In the genomic region with DNA sequence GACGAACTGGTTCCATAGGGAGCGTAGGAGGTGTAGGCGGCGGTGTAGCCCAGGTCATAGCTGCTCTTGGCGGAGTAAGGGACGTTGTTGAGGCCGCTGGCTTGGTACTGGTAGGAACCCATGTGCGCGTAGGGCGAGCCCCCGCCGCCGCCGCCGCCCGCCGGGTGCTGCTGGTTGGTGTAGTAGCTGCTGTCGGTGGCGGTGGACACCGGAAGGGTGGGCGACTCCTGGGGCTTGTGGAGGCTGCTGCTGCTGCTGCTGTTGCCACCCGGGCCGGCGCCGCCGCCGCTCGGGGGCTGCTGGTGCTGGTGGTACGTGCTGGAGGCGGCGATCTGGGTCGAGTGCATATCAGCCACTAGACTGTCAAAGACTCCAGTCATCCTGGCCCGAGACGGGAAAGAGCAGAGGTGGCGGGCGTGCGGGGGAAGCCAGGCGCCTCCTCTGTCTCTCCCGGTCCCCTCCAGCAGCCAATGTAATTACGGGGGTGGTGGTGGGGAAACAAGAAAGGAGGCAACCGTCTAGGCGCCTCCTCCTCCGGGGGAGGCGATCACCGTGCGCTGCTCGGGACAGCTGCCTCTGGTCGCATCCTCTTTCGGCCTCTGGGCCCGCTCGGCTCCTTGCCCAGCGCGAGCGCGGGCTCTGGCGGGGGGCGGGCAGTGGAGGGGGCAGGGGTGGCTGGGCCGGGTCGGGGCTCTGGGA, we compare ENCODE assay signal across 8 cellular contexts. TPM values are rescaled to one million over a fixed set of nuclear protein-coding genes. Genes with fewer than 3 reads are reported as not detected.
DNase-seq lines count a peak whose midpoint lies in the region; ATAC-seq and TF ChIP-seq lines count a peak whose summit lies in the region.

No MANE protein-coding gene starts in this region.

- H3K36me3 ChIP-seq in OCI-LY7 (ENCODE audit: insufficient read depth, low read length) (no peaks in the 10 kb centered on the region), body of pancreas (replicated peaks in 1 of 2; ENCODE audit: insufficient read depth in 1 of 2, low read depth in 2 of 2) (no peaks in the 10 kb centered on the region), kidney epithelial cell (ENCODE audit: control insufficient read depth, insufficient read depth, low read length) (no peaks in the 10 kb centered on the region), suprapubic skin (no peaks in the 10 kb centered on the region)

- POLR2A ChIA-PET in OCI-LY7 (lab: Charles Lee): interaction anchor here (0.5 to 1.6 kb wide), 2 partner anchors 17 to 337 kb away, joined by 3 read pairs; a partner anchor contains a TSS

- H3K4me2 ChIP-seq in OCI-LY7 (ENCODE audit: low read length): peak overlapping the region; percentile 90

- H3K27me3 ChIP-seq in body of pancreas (peaks cover 13 to 89% of the 10 kb centered on the region in 2 donors), kidney epithelial cell (ENCODE audit: control insufficient read depth, insufficient read depth, low read length) (peaks cover 51% of the 10 kb centered on the region), suprapubic skin (peaks cover 99% of the 10 kb centered on the region)

- no peak for TF ChIP-seq POLR2A in body of pancreas (IDR thresholded peaks at IDR 0.05)
- no peak for TF ChIP-seq POLR2A in suprapubic skin (IDR thresholded peaks at IDR 0.05)

- H3K79me2 ChIP-seq in OCI-LY7 (ENCODE audit: insufficient read depth, low read depth, low read length): no peaks in the 10 kb centered on the region

- no peaks in the 10 kb centered on the region for H3K9me2 ChIP-seq in OCI-LY7 (ENCODE audit: insufficient read depth, low read length)

- DNase-seq in COLO829 (ENCODE audit: low spot score): peak; percentile 64
- no peak for DNase-seq in OCI-LY7 (ENCODE audit: low spot score)
- DNase-seq in body of pancreas: no peak
- no peak for DNase-seq in kidney epithelial cell (ENCODE audit: low read depth)
- DNase-seq in suprapubic skin (ENCODE audit: low spot score in 2 of 2): no peak
- no peak for DNase-seq in C1 segment of cervical spinal cord (lab: John Stamatoyannopoulos, UW)

- peak; percentile 29 for ATAC-seq in GM18907 (IDR thresholded peaks at IDR 0.05; ENCODE audit: unreplicated experiment)
- ATAC-seq in HG03097 (IDR thresholded peaks at IDR 0.05; ENCODE audit: low FRiP score, unreplicated experiment): peak; percentile 1
- ATAC-seq in body of pancreas: peak; percentile 25

- H3K9me3 ChIP-seq in OCI-LY7 (ENCODE audit: low read length): no peaks in the 10 kb centered on the region
- H3K9me3 ChIP-seq in body of pancreas: no peaks in the 10 kb centered on the region
- no peaks in the 10 kb centered on the region for H3K9me3 ChIP-seq in suprapubic skin

- no peaks in the 10 kb centered on the region for H4K20me1 ChIP-seq in OCI-LY7 (ENCODE audit: insufficient read depth, low read length)

- no peak for TF ChIP-seq EP300 in suprapubic skin (IDR thresholded peaks at IDR 0.05)

- H3K4me1 ChIP-seq in OCI-LY7 (ENCODE audit: insufficient read depth, low read length, poor library complexity, severe bottlenecking) (no peaks in the 10 kb centered on the region), body of pancreas (peaks cover 61% of the 10 kb centered on the region), suprapubic skin (peaks cover 79% of the 10 kb centered on the region)

- WGBS in body of pancreas, 2 donors: 1 to 2% methylated on average over 15 to 58 of the region's 59 CpGs
- WGBS in suprapubic skin: 0% methylated on average over 20 of the region's 59 CpGs

- H2AFZ ChIP-seq in OCI-LY7 (ENCODE audit: low read length): peak overlapping the region; percentile 89; the same call in 1 of the 2 replicates

- BruUV-seq in OCI-LY7 (replicated peaks; lab: Mats Ljungman, UMichigan): no TSS peak

- intact Hi-C loops in OCI-LY7 (cut with micrococcal nuclease; ENCODE audit: unreplicated experiment) (loop anchor here (2.0 to 10.0 kb wide), 2 partner anchors 98 to 504 kb away; no protein-coding TSS in a partner anchor), body of pancreas (cut with DNase I) (loop anchor here (10.0 kb wide), 1 partner anchor 288 kb away; no protein-coding TSS in a partner anchor)

- H3K4me3 ChIP-seq in OCI-LY7 (ENCODE audit: low read depth, low read length, poor library complexity, severe bottlenecking) (peak overlapping the region; percentile 68), body of pancreas (peak overlapping the region in 1 of 2 donors; percentile 17), kidney epithelial cell (ENCODE audit: low read depth, low read length) (peak overlapping the region; percentile 45), suprapubic skin (peak overlapping the region; percentile 64)

- H3K27ac ChIP-seq in OCI-LY7 (ENCODE audit: low read depth, low read length, poor library complexity, severe bottlenecking) (no peak overlapping the region), body of pancreas (no peak overlapping the region), suprapubic skin (no peak overlapping the region)

- CTCF ChIA-PET in OCI-LY7 (lab: Charles Lee; ENCODE audit: unreplicated experiment): interaction anchor here (0.8 kb wide), 1 partner anchor 398 kb away, joined by 3 read pairs; no protein-coding TSS in a partner anchor

- TF ChIP-seq CTCF in OCI-LY7 (conservative IDR thresholded peaks at IDR 0.05; ENCODE audit: low read length) (no peak), body of pancreas (IDR thresholded peaks at IDR 0.05) (no peak), kidney epithelial cell (IDR thresholded peaks at IDR 0.05; ENCODE audit: insufficient read depth, low read length, poor library complexity, severe bottlenecking) (no peak), suprapubic skin (IDR thresholded peaks at IDR 0.05) (no peak)

RNA-seq across cellular contexts. Expression of a gene that starts 0.4 kb away (rescaled TPM):
- total RNA-seq in OCI-LY7 (2014; rRNA removed; shearing (Covaris generic)): 0.22 TPM in 1 of 2 replicates, not detected in the other
- total RNA-seq in OCI-LY7 (2022) (not detected in 2 replicates), body of pancreas (not detected), kidney epithelial cell (0.08 TPM in 1 of 2 replicates, not detected in the other), suprapubic skin (1 to 10 TPM in 1 of 4 donors, under 1 TPM in 2, not detected in 1; 0.30 to 1.1 (median 0.42) TPM)

RNA-seq across cellular contexts. Expression of a gene that starts 17.0 kb away (rescaled TPM):
- total RNA-seq in OCI-LY7 (2014; rRNA removed; shearing (Covaris generic)): not detected in 2 replicates
- total RNA-seq in OCI-LY7 (2022) (not detected in 2 replicates), body of pancreas (not detected), kidney epithelial cell (0.17 TPM in 1 of 2 replicates, not detected in the other), suprapubic skin (1 to 10 TPM in 1 of 4 donors, under 1 TPM in 2, not detected in 1; 0.19 to 1.6 (median 0.44) TPM)
